In the genomic region with DNA sequence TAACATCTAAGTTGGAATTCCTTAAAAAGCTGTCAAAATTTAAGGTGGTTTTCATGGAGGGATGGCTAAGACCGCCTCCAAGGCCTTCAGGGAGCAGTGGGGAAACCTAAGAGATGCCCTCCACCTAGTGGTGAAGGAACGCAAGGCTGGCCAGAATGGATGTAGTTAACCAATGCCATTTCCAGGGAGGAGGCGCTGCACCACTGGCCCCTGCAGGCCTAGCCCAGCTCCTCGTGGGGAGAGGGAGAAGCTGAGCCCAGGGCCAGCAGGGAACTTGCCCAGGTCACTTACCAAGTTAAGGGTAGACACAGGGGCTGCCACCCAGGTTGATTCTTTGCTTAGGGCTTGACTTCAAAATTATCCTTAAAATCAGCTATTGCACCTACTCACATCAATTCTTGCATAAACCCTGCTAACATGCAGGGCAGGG, we compare ENCODE assay signal across 1 cellular context.
TF ChIP-seq lines count a peak whose summit lies in the region.

No MANE protein-coding gene starts in this region.

TF ChIP-seq in GM12878, 131 proteins besides CTCF, POLR2A, EP300 and RAD21 (continued from another document and continues in another):
- TF ChIP-seq NR2C2 (IDR thresholded peaks at IDR 0.05; ENCODE audit: borderline replicate concordance, control insufficient read depth, insufficient read length, low read depth) (no peak), BMI1 (IDR thresholded peaks at IDR 0.05; ENCODE audit: borderline replicate concordance) (no peak), TARDBP (IDR thresholded peaks at IDR 0.05; ENCODE audit: borderline replicate concordance) (no peak), EGR1 (IDR thresholded peaks at IDR 0.05; ENCODE audit: borderline replicate concordance in 1 of 2, low read depth in 2 of 2, low read length in 2 of 2) (no peak), CREB1 (IDR thresholded peaks at IDR 0.05; ENCODE audit: low read depth) (no peak), HDAC2 (IDR thresholded peaks at IDR 0.05) (no peak), CHD1 (IDR thresholded peaks at IDR 0.05; ENCODE audit: low read depth, low read length) (no peak), IKZF1 (conservative IDR thresholded peaks at IDR 0.05) (peak; percentile 29; the same call in 1 of the 2 replicates), CEBPB (IDR thresholded peaks at IDR 0.05; ENCODE audit: borderline replicate concordance in 1 of 2, low read depth in 2 of 2, low read length in 2 of 2) (0 out of 4 replicates have a peak, but pooled peaks of 1 of the 2 experiments have one; percentile 2), CREM (IDR thresholded peaks at IDR 0.05; ENCODE audit: low read depth) (no peak), NFXL1 (IDR thresholded peaks at IDR 0.05; ENCODE audit: borderline replicate concordance) (no peak), DPF2 (IDR thresholded peaks at IDR 0.05) (no peak), ZBED1 (IDR thresholded peaks at IDR 0.05; ENCODE audit: borderline replicate concordance) (no peak), CUX1 (IDR thresholded peaks at IDR 0.05; ENCODE audit: insufficient replicate concordance, low read depth, low read length) (no peak), MXI1 (IDR thresholded peaks at IDR 0.05; ENCODE audit: low read depth, low read length) (no peak), SP1 (IDR thresholded peaks at IDR 0.05; ENCODE audit: low read depth, low read length) (no peak), ZBTB40 (IDR thresholded peaks at IDR 0.05; ENCODE audit: borderline replicate concordance) (no peak), KDM1A (IDR thresholded peaks at IDR 0.05; ENCODE audit: borderline replicate concordance) (no peak), ZBTB11 (CRISPR knock-in tag; IDR thresholded peaks at IDR 0.05) (no peak), BRCA1 (IDR thresholded peaks at IDR 0.05; ENCODE audit: low read depth, low read length) (no peak), STAT3 (IDR thresholded peaks at IDR 0.05; ENCODE audit: low read depth, low read length) (no peak), LARP7 (IDR thresholded peaks at IDR 0.05) (0 out of 2 replicates have a peak, but pooled peaks have one; percentile 68), PML (IDR thresholded peaks at IDR 0.05; ENCODE audit: low read length) (no peak), PRDM15 (CRISPR knock-in tag; IDR thresholded peaks at IDR 0.05) (no peak), SUPT20H (IDR thresholded peaks at IDR 0.05; ENCODE audit: borderline replicate concordance, control insufficient read depth, low read depth, low read length) (no peak), MYC (IDR thresholded peaks at IDR 0.05; ENCODE audit: insufficient read depth, insufficient read length, insufficient replicate concordance, low read length, severe bottlenecking) (no peak), BCL3 (IDR thresholded peaks at IDR 0.05; ENCODE audit: borderline replicate concordance, insufficient read depth, low read depth, low read length, poor library complexity, severe bottlenecking) (no peak)
- TF ChIP-seq, protein P1, sequence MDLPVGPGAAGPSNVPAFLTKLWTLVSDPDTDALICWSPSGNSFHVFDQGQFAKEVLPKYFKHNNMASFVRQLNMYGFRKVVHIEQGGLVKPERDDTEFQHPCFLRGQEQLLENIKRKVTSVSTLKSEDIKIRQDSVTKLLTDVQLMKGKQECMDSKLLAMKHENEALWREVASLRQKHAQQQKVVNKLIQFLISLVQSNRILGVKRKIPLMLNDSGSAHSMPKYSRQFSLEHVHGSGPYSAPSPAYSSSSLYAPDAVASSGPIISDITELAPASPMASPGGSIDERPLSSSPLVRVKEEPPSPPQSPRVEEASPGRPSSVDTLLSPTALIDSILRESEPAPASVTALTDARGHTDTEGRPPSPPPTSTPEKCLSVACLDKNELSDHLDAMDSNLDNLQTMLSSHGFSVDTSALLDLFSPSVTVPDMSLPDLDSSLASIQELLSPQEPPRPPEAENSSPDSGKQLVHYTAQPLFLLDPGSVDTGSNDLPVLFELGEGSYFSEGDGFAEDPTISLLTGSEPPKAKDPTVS (IDR thresholded peaks at IDR 0.05; ENCODE audit: low read depth, low read length): no peak
- TF ChIP-seq, protein P2, sequence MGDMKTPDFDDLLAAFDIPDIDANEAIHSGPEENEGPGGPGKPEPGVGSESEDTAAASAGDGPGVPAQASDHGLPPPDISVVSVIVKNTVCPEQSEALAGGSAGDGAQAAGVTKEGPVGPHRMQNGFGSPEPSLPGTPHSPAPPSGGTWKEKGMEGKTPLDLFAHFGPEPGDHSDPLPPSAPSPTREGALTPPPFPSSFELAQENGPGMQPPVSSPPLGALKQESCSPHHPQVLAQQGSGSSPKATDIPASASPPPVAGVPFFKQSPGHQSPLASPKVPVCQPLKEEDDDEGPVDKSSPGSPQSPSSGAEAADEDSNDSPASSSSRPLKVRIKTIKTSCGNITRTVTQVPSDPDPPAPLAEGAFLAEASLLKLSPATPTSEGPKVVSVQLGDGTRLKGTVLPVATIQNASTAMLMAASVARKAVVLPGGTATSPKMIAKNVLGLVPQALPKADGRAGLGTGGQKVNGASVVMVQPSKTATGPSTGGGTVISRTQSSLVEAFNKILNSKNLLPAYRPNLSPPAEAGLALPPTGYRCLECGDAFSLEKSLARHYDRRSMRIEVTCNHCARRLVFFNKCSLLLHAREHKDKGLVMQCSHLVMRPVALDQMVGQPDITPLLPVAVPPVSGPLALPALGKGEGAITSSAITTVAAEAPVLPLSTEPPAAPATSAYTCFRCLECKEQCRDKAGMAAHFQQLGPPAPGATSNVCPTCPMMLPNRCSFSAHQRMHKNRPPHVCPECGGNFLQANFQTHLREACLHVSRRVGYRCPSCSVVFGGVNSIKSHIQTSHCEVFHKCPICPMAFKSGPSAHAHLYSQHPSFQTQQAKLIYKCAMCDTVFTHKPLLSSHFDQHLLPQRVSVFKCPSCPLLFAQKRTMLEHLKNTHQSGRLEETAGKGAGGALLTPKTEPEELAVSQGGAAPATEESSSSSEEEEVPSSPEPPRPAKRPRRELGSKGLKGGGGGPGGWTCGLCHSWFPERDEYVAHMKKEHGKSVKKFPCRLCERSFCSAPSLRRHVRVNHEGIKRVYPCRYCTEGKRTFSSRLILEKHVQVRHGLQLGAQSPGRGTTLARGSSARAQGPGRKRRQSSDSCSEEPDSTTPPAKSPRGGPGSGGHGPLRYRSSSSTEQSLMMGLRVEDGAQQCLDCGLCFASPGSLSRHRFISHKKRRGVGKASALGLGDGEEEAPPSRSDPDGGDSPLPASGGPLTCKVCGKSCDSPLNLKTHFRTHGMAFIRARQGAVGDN (IDR thresholded peaks at IDR 0.05): no peak
